28 cellular contexts compared by ENCODE assay signal in the genomic region with DNA sequence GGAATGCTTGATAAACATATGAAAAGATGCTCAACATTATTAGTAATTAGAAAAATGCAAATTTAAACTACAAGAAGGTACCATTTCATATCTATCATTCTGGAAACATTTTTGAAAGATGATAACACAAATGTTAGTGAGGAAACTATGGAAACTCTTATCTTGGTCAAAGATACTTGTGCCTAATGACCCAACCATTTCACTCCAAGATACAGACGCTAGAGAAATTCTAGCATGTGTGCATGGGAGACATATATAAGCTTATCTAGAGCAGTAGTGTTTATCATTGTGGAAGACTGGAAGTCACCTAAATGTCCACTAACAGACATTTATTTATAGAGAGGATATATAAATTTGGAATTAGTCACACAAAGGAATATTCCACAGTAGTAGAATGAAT.
"Had no signal": no experiment of that assay in that cellular context is flagged by ENCODE, and none has a peak within 500 bp of the region (broad histone marks: within the 10 kb centered on the region; RNA-seq: fewer than 3 reads in every experiment).

No MANE protein-coding gene starts in this region.

- FAIRE-seq: bronchial epithelial cell had no signal

- DNase-seq: activated CD4-positive, alpha-beta memory T cell treated with anti-CD3 and anti-CD28 coated beads, Interleukin-2, amount 10 ng/mL, durations not matched to agents 7 days and 5 days; activated CD4-positive, alpha-beta T cell treated with anti-CD3 and anti-CD28 coated beads for 36 hours; activated CD4-positive, alpha-beta T cell treated with anti-CD3 and anti-CD28 coated beads, Interleukin-2, amount 50 U/mL, for 1 hour; activated gamma-delta T cell; activated naive CD4-positive, alpha-beta T cell treated with anti-CD3 and anti-CD28 coated beads, Interleukin-2, amount 10 ng/mL, durations not matched to agents 7 days and 5 days; activated naive CD8-positive, alpha-beta T cell treated with anti-CD3 and anti-CD28 coated beads for 36 hours; activated T-cell treated with anti-CD3 and anti-CD28 coated beads for 4 hours; activated T-cell treated with anti-CD3 and anti-CD28 coated beads, Interleukin-2, amount 50 U/mL, for 48 hours; anterior cingulate cortex; central memory CD4-positive, alpha-beta T cell; NCI-H1092; NCI-H1417; NCI-H1930; NCI-H2171; NCI-H2227 treated with DMSO at 0.1 percent for 48 hours; NCI-H69; NK-92 treated with Interleukin-12 subunit alpha and Interleukin-12 subunit beta, amount 100 ng/mL, for 24 hours; OCI-M1; Peyer's patch; Right ventricle myocardium superior; SJCRH30; T-helper 17 cell; T-helper 9 cell; WERI-Rb-1 had no signal

- H3K9me3 ChIP-seq: Peyer's patch, SJCRH30 had no signal

- H3K36me3 ChIP-seq: Peyer's patch, SJCRH30, WERI-Rb-1 had no signal

- H3K9ac ChIP-seq: KMS-11 had no signal

- H3K27ac Mint-ChIP-seq: activated CD4-positive, alpha-beta memory T cell treated with anti-CD3 and anti-CD28 coated beads, Interleukin-2, amount 10 ng/mL, durations not matched to agents 7 days and 5 days; activated CD4-positive, alpha-beta T cell treated with anti-CD3 and anti-CD28 coated beads for 36 hours; activated naive CD4-positive, alpha-beta T cell treated with anti-CD3 and anti-CD28 coated beads, Interleukin-2, amount 10 ng/mL, durations not matched to agents 7 days and 5 days; activated naive CD8-positive, alpha-beta T cell treated with anti-CD3 and anti-CD28 coated beads for 36 hours; activated T-helper 17 cell treated with anti-CD3 and anti-CD28 coated beads, Interleukin-2, amount 50 U/mL, for 72 hours; T-helper 17 cell had no signal

- H3K4me1 ChIP-seq: Peyer's patch had no signal

- H3K27me3 Mint-ChIP-seq: activated CD4-positive, alpha-beta memory T cell treated with anti-CD3 and anti-CD28 coated beads, Interleukin-2, amount 10 ng/mL, durations not matched to agents 7 days and 5 days; activated naive CD4-positive, alpha-beta T cell treated with anti-CD3 and anti-CD28 coated beads, Interleukin-2, amount 10 ng/mL, durations not matched to agents 7 days and 5 days; T-helper 17 cell had no signal

- H3K4me1 Mint-ChIP-seq: activated CD4-positive, alpha-beta memory T cell treated with anti-CD3 and anti-CD28 coated beads, Interleukin-2, amount 10 ng/mL, durations not matched to agents 7 days and 5 days; activated CD4-positive, alpha-beta T cell treated with anti-CD3 and anti-CD28 coated beads for 36 hours; activated naive CD4-positive, alpha-beta T cell treated with anti-CD3 and anti-CD28 coated beads, Interleukin-2, amount 10 ng/mL, durations not matched to agents 7 days and 5 days; activated naive CD8-positive, alpha-beta T cell treated with anti-CD3 and anti-CD28 coated beads for 36 hours; activated T-helper 17 cell treated with anti-CD3 and anti-CD28 coated beads, Interleukin-2, amount 50 U/mL, for 72 hours; T-helper 17 cell had no signal

- H3K27me3 ChIP-seq: Peyer's patch, SJCRH30 had no signal

- H3K9me3 Mint-ChIP-seq: activated naive CD4-positive, alpha-beta T cell treated with anti-CD3 and anti-CD28 coated beads, Interleukin-2, amount 10 ng/mL, durations not matched to agents 7 days and 5 days had no signal

- H3K4me3 ChIP-seq: Peyer's patch, SJCRH30 had no signal

- H3K4me2 ChIP-seq: KMS-11 had no signal

- H3K27ac ChIP-seq: KMS-11, Peyer's patch, RWPE1, SJCRH30, WERI-Rb-1 had no signal

- H3K4me3 Mint-ChIP-seq: activated CD4-positive, alpha-beta memory T cell treated with anti-CD3 and anti-CD28 coated beads, Interleukin-2, amount 10 ng/mL, durations not matched to agents 7 days and 5 days; activated CD4-positive, alpha-beta T cell treated with anti-CD3 and anti-CD28 coated beads for 36 hours; activated naive CD4-positive, alpha-beta T cell treated with anti-CD3 and anti-CD28 coated beads, Interleukin-2, amount 10 ng/mL, durations not matched to agents 7 days and 5 days; activated naive CD8-positive, alpha-beta T cell treated with anti-CD3 and anti-CD28 coated beads for 36 hours; activated T-helper 17 cell treated with anti-CD3 and anti-CD28 coated beads, Interleukin-2, amount 50 U/mL, for 72 hours; T-helper 17 cell had no signal

- H3K36me3 Mint-ChIP-seq: activated naive CD4-positive, alpha-beta T cell treated with anti-CD3 and anti-CD28 coated beads, Interleukin-2, amount 10 ng/mL, durations not matched to agents 7 days and 5 days; activated naive CD8-positive, alpha-beta T cell treated with anti-CD3 and anti-CD28 coated beads for 36 hours had no signal
